1 cellular context compared by ENCODE assay signal in genomic region chr12:43292699-43293098, GRCh38.
TF ChIP-seq lines count a peak whose summit lies in the region.

No MANE protein-coding gene starts in this region.

TF ChIP-seq in GM23338, 12 proteins besides CTCF, POLR2A, EP300 and RAD21 (continued from another document):
- TF ChIP-seq ETS1 (IDR thresholded peaks at IDR 0.05) (no peak), POLR2AphosphoS5 (IDR thresholded peaks at IDR 0.05; ENCODE audit: low read depth) (no peak), NANOG (IDR thresholded peaks at IDR 0.05; ENCODE audit: borderline replicate concordance) (no peak), ZNF114 (CRISPR knock-in tag; IDR thresholded peaks at IDR 0.05) (no peak)
- TF ChIP-seq, protein P1, sequence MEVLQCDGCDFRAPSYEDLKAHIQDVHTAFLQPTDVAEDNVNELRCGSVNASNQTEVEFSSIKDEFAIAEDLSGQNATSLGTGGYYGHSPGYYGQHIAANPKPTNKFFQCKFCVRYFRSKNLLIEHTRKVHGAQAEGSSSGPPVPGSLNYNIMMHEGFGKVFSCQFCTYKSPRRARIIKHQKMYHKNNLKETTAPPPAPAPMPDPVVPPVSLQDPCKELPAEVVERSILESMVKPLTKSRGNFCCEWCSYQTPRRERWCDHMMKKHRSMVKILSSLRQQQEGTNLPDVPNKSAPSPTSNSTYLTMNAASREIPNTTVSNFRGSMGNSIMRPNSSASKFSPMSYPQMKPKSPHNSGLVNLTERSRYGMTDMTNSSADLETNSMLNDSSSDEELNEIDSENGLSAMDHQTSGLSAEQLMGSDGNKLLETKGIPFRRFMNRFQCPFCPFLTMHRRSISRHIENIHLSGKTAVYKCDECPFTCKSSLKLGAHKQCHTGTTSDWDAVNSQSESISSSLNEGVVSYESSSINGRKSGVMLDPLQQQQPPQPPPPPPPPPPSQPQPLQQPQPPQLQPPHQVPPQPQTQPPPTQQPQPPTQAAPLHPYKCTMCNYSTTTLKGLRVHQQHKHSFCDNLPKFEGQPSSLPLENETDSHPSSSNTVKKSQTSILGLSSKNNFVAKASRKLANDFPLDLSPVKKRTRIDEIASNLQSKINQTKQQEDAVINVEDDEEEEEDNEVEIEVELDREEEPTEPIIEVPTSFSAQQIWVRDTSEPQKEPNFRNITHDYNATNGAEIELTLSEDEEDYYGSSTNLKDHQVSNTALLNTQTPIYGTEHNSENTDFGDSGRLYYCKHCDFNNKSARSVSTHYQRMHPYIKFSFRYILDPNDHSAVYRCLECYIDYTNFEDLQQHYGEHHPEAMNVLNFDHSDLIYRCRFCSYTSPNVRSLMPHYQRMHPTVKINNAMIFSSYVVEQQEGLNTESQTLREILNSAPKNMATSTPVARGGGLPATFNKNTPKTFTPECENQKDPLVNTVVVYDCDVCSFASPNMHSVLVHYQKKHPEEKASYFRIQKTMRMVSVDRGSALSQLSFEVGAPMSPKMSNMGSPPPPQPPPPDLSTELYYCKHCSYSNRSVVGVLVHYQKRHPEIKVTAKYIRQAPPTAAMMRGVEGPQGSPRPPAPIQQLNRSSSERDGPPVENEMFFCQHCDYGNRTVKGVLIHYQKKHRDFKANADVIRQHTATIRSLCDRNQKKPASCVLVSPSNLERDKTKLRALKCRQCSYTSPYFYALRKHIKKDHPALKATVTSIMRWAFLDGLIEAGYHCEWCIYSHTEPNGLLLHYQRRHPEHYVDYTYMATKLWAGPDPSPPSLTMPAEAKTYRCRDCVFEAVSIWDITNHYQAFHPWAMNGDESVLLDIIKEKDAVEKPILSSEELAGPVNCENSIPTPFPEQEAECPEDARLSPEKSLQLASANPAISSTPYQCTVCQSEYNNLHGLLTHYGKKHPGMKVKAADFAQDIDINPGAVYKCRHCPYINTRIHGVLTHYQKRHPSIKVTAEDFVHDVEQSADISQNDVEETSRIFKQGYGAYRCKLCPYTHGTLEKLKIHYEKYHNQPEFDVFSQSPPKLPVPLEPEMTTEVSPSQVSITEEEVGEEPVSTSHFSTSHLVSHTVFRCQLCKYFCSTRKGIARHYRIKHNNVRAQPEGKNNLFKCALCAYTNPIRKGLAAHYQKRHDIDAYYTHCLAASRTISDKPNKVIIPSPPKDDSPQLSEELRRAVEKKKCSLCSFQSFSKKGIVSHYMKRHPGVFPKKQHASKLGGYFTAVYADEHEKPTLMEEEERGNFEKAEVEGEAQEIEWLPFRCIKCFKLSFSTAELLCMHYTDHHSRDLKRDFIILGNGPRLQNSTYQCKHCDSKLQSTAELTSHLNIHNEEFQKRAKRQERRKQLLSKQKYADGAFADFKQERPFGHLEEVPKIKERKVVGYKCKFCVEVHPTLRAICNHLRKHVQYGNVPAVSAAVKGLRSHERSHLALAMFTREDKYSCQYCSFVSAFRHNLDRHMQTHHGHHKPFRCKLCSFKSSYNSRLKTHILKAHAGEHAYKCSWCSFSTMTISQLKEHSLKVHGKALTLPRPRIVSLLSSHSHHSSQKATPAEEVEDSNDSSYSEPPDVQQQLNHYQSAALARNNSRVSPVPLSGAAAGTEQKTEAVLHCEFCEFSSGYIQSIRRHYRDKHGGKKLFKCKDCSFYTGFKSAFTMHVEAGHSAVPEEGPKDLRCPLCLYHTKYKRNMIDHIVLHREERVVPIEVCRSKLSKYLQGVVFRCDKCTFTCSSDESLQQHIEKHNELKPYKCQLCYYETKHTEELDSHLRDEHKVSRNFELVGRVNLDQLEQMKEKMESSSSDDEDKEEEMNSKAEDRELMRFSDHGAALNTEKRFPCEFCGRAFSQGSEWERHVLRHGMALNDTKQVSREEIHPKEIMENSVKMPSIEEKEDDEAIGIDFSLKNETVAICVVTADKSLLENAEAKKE (CRISPR knock-in tag; IDR thresholded peaks at IDR 0.05): no peak
